ENCODE assay signal across 16 cellular contexts in the genomic region with DNA sequence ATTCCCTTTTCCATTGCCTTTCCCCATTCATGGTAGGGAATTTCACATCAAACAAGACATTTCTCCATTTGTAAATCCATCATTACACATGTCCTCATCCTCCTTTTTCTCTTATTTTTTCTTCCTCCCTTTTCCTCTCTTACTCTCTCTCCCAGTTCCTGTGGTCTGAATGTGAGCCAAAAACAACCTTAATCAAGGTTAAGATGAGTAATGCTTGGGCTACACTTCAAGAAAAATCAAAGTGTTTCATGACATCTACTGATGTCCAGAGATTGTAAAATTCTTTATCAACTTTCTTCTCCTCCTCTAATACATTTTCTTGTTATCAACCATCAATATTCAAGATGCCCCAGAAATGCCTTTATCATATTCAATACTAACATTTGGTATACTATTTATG.
DNase-seq lines count a peak whose midpoint lies in the region; ATAC-seq, FAIRE-seq and TF ChIP-seq lines count a peak whose summit lies in the region.
"Had no signal": no experiment of that assay in that cellular context is flagged by ENCODE, and none has a peak within 500 bp of the region (broad histone marks: within the 10 kb centered on the region; RNA-seq: fewer than 3 reads in every experiment).

No MANE protein-coding gene starts in this region.

- ATAC-seq in A549 = peak; percentile 66 to 68; a peak in 5 of 6 replicates
- peak; percentile 24 for ATAC-seq in foreskin keratinocyte
- ATAC-seq: heart right ventricle had no signal

- H3K4me3 ChIP-seq in A549 (no peak overlapping the region), sigmoid colon (no peak overlapping the region)
- H3K4me3 ChIP-seq: heart right ventricle, thoracic aorta had no signal

- CTCF ChIA-PET in A549 (lab: Yijun Ruan, JAX) = interaction anchor here (0.8 to 1.8 kb wide), 3 partner anchors 60 to 263 kb away, joined by 3 to 4 read pairs (median 3); no protein-coding TSS in a partner anchor
- CTCF ChIA-PET in GM10248 (lab: Yijun Ruan, JAX) = no interaction called here

- no peaks in the 10 kb centered on the region for H3K27me3 ChIP-seq in foreskin keratinocyte
- no peaks in the 10 kb centered on the region for H3K27me3 ChIP-seq in sigmoid colon

- TF ChIP-seq CTCF in A549 (IDR thresholded peaks at IDR 0.05) = no peak
- TF ChIP-seq CTCF in foreskin keratinocyte (conservative IDR thresholded peaks at IDR 0.05) = no peak
- no peak for TF ChIP-seq CTCF in GM10248 (IDR thresholded peaks at IDR 0.05; ENCODE audit: control extremely low read depth, extremely low read depth, low read depth, missing control alignments)
- no peak for TF ChIP-seq CTCF in sigmoid colon (IDR thresholded peaks at IDR 0.05)

- no peak; a peak in 1 of 5 replicates for TF ChIP-seq RAD21 in A549 (conservative IDR thresholded peaks at IDR 0.05 in 1 of 2, IDR thresholded peaks at IDR 0.05 in 1 of 2)

- POLR2A ChIA-PET in A549 (lab: Yijun Ruan, JAX) = interaction anchor here (1.3 kb wide), 1 partner anchor 60 kb away, joined by 5 read pairs; no protein-coding TSS in a partner anchor
- POLR2A ChIA-PET in GM10248 (lab: Yijun Ruan, JAX) = no interaction called here

- FAIRE-seq in A549 (lab: Jason Lieb, UNC) = no peak

- H3K4me1 ChIP-seq in A549 = peaks cover 26% of the 10 kb centered on the region
- H3K4me1 ChIP-seq in foreskin keratinocyte = peaks cover 36% of the 10 kb centered on the region
- no peaks in the 10 kb centered on the region for H3K4me1 ChIP-seq in sigmoid colon
- H3K4me1 ChIP-seq: heart right ventricle had no signal

- no peak for TF ChIP-seq POLR2A in A549 (IDR thresholded peaks at IDR 0.05; ENCODE audit: low read length)
- TF ChIP-seq POLR2A in sigmoid colon (IDR thresholded peaks at IDR 0.05) = no peak

- no peaks in the 10 kb centered on the region for H3K36me3 ChIP-seq in sigmoid colon
- H3K36me3 ChIP-seq: heart right ventricle, thoracic aorta had no signal

- H3K4me2 ChIP-seq in A549 = peak overlapping the region; percentile 64
- H3K4me2 ChIP-seq: KMS-11 had no signal

- H3K9me3 ChIP-seq in A549 (peaks cover 7% of the 10 kb centered on the region; the same call in 2 of the 3 replicates), sigmoid colon (no peaks in the 10 kb centered on the region)
- H3K9me3 ChIP-seq: thoracic aorta had no signal

- intact Hi-C loops in sigmoid colon (cut with DNase I) = no loop called here

- H3K27ac ChIP-seq in A549 (peak overlapping the region; percentile 69 to 80), foreskin keratinocyte (no peak overlapping the region), sigmoid colon (no peak overlapping the region)
- H3K27ac ChIP-seq: heart right ventricle, KMS-11, thoracic aorta had no signal

- peak; percentile 48 to 63 for DNase-seq in A549 (ENCODE audit: low read depth in 1 of 2, low spot score in 1 of 2)
- DNase-seq in HT-29 (ENCODE audit: low spot score) = peak; percentile 25
- DNase-seq in amniotic epithelial cell (ENCODE audit: low read depth) = peak; percentile 86
- peak; percentile 52 to 77 for DNase-seq in foreskin keratinocyte
- no peak for DNase-seq in GM10248 (ENCODE audit: extremely low spot score)
- DNase-seq in dedifferentiated amniotic fluid mesenchymal stem cell (ENCODE audit: extremely low spot score) = no peak
- no peak for DNase-seq in HuH-7.5 (ENCODE audit: low spot score)
- DNase-seq in sigmoid colon = no peak
- DNase-seq: activated CD4-positive, CD25-positive, alpha-beta regulatory T cell treated with anti-CD3 and anti-CD28 coated beads, Interleukin-2, amount 50 U/mL, for 72 hours; activated T-cell treated with anti-CD3 and anti-CD28 coated beads for 4 hours; DMS 273 treated with DMSO at 0.1 percent for 48 hours; heart right ventricle; NCI-H187; NCI-H748 treated with DMSO at 0.1 percent for 48 hours had no signal

- TF ChIP-seq EP300 in A549 (IDR thresholded peaks at IDR 0.05) (no peak; a peak in 1 of 5 replicates), sigmoid colon (IDR thresholded peaks at IDR 0.05) (no peak)

TF ChIP-seq in A549, 52 proteins besides CTCF, POLR2A, EP300 and RAD21:
- TF ChIP-seq FOXS1 (CRISPR knock-in tag; IDR thresholded peaks at IDR 0.05) (0 out of 2 replicates have a peak, but pooled peaks have one; percentile 59), FOSL2 (IDR thresholded peaks at IDR 0.05) (peak; percentile 57; the same call in 1 of the 2 replicates), FOSL2 (CRISPR knock-in tag; IDR thresholded peaks at IDR 0.05) (peak; percentile 61), GATA3 (IDR thresholded peaks at IDR 0.05; ENCODE audit: borderline replicate concordance) (peak; percentile 54; the same call in 1 of the 2 replicates), JUN (IDR thresholded peaks at IDR 0.05) (no peak), JUNB (IDR thresholded peaks at IDR 0.05) (peak; percentile 64; the same call in 1 of the 2 replicates), CEBPB (IDR thresholded peaks at IDR 0.05) (0 out of 4 replicates have a peak, but pooled peaks of 1 of the 2 experiments have one; percentile 21)

Comparison
In these comparisons a context has a peak if more than half of its experiments do, and no peak if none do; other contexts are left out.
1. DNase-seq: peak in A549 (2 of 2), HT-29 (single experiment), amniotic epithelial cell (single experiment) and foreskin keratinocyte (2 of 2); none in GM10248 (single experiment), dedifferentiated amniotic fluid mesenchymal stem cell (single experiment), HuH-7.5 (single experiment) and sigmoid colon (single experiment).
2. H3K27ac ChIP-seq: peak in A549 (2 of 2); none in foreskin keratinocyte (single experiment) and sigmoid colon (0 of 4).